Comparison of ENCODE assay signal across 8 cellular contexts in genomic region chr14:20610002-20610765, GRCh38. TPM values are rescaled to one million over a fixed set of nuclear protein-coding genes. Genes with fewer than 3 reads are reported as not detected.
DNase-seq lines count a peak whose midpoint lies in the region; ATAC-seq and TF ChIP-seq lines count a peak whose summit lies in the region.

No MANE protein-coding gene starts in this region.

- intact Hi-C loops in heart right ventricle (cut with DNase I) (loop anchor here in 9 of 10 donors (1.0 to 10.0 kb wide), 9 partner anchors 72 to 283 kb away; partner anchors contain the start of genes APEX1 (in 3 of the 9), PARP2 (in 3 of the 9), RNASE4 (in 2 of the 9) and ANG (in 1 of the 9)), transverse colon (cut with DNase I; ENCODE audit: low total_unique reads) (loop anchor here (10.0 kb wide), 2 partner anchors 145 to 275 kb away; partner anchors contain the start of genes CCNB1IP1, PIP4P1 and PNP)

- in situ Hi-C loops in GM13977 (cut with MboI; ENCODE audit: low pct_unique_long_range_greater_than_20kb, low sequenced_read_pairs, unreplicated experiment): loop anchor here (5.0 kb wide), 2 partner anchors 77 to 283 kb away; partner anchors contain the start of gene ANG
- in situ Hi-C loops in transverse colon (cut with MboI; ENCODE audit: low pct_ligation_motif_present in 1 of 4, low pct_unique_long_range_greater_than_20kb in 1 of 4, low sequenced_read_pairs in 3 of 4): loop anchor here in 3 of 4 donors (5.0 to 25.0 kb wide), 6 partner anchors 75 to 278 kb away; partner anchors contain the start of genes ANG (in 2 of the 3), CCNB1IP1 (in 1 of the 3), RNASE4 (in 1 of the 3) and TEP1 (in 1 of the 3)

- no peaks in the 10 kb centered on the region for H3K9me2 ChIP-seq in SU-DHL-6 (replicated peaks; ENCODE audit: insufficient read depth, low read length)

- WGBS in heart right ventricle, 2 donors: 4 to 6% methylated on average over 27 of the region's 27 CpGs
- WGBS in transverse colon (ENCODE audit: low coverage in 1 of 2), 2 donors: 3 to 4% methylated on average over 23 to 27 of the region's 27 CpGs

- ATAC-seq in heart right ventricle (peak; percentile 63 to 92 (median 69)), GM19467 (IDR thresholded peaks at IDR 0.05; ENCODE audit: unreplicated experiment) (no peak)

- H3K36me3 ChIP-seq in SU-DHL-6 (ENCODE audit: low read length) (no peaks in the 10 kb centered on the region), adipocyte (ENCODE audit: control insufficient read depth, insufficient read depth, low read length, severe bottlenecking) (no peaks in the 10 kb centered on the region), heart right ventricle (no peaks in the 10 kb centered on the region), transverse colon (no peaks in the 10 kb centered on the region)

- H3K27me3 ChIP-seq in SU-DHL-6 (ENCODE audit: low read length): no peaks in the 10 kb centered on the region
- no peaks in the 10 kb centered on the region for H3K27me3 ChIP-seq in adipocyte (replicated peaks; ENCODE audit: control insufficient read depth, insufficient read depth, low read length)
- no peaks in the 10 kb centered on the region for H3K27me3 ChIP-seq in heart right ventricle
- no peaks in the 10 kb centered on the region for H3K27me3 ChIP-seq in transverse colon

- peaks cover 25% of the 10 kb centered on the region; the same call in 1 of the 2 replicates for H3F3A ChIP-seq in SU-DHL-6 (ENCODE audit: insufficient read depth)

- peak overlapping the region; percentile 76 for H3K4me3 ChIP-seq in SU-DHL-6 (ENCODE audit: insufficient read depth, low read length, poor library complexity, severe bottlenecking)
- peak overlapping the region; percentile 94 for H3K4me3 ChIP-seq in adipocyte (ENCODE audit: low read length)
- H3K4me3 ChIP-seq in heart right ventricle: peak overlapping the region; percentile 69 to 96 (median 76)
- H3K4me3 ChIP-seq in transverse colon: peak overlapping the region; percentile 54 to 68 (median 59)

- TF ChIP-seq POLR2A in transverse colon (IDR thresholded peaks at IDR 0.05): no peak

- TF ChIP-seq CTCF in GM13977 (IDR thresholded peaks at IDR 0.05; ENCODE audit: extremely low read depth, insufficient read depth, missing control alignments) (no peak), SU-DHL-6 (IDR thresholded peaks at IDR 0.05; ENCODE audit: insufficient read depth, low read length, poor library complexity, severe bottlenecking) (no peak), heart right ventricle (IDR thresholded peaks at IDR 0.05) (no peak), transverse colon (IDR thresholded peaks at IDR 0.05) (no peak)

- peak overlapping the region; percentile 69 for H3K4me2 ChIP-seq in SU-DHL-6 (ENCODE audit: low read depth, low read length, poor library complexity, severe bottlenecking)

- H3K4me1 ChIP-seq in adipocyte (ENCODE audit: control insufficient read depth, insufficient read depth, low read length) (peaks cover 13% of the 10 kb centered on the region), heart right ventricle (peaks cover 3 to 44% (median 22%) of the 10 kb centered on the region in 9 donors), transverse colon (peaks cover 0 to 27% (median 12%) of the 10 kb centered on the region in 4 donors)

- peak overlapping the region; percentile 92 for H2AFZ ChIP-seq in SU-DHL-6 (ENCODE audit: low read depth, low read length, severe bottlenecking)

- no peaks in the 10 kb centered on the region for H3K79me2 ChIP-seq in SU-DHL-6 (ENCODE audit: insufficient read depth, low read length)

- TF ChIP-seq EP300 in transverse colon (IDR thresholded peaks at IDR 0.05; ENCODE audit: low read depth): no peak

- H3K9me3 ChIP-seq in SU-DHL-6 (ENCODE audit: insufficient read depth, low read length) (no peaks in the 10 kb centered on the region), adipocyte (ENCODE audit: control insufficient read depth, low read length) (no peaks in the 10 kb centered on the region), heart right ventricle (no peaks in the 10 kb centered on the region), transverse colon (no peaks in the 10 kb centered on the region)

- no peaks in the 10 kb centered on the region for H4K20me1 ChIP-seq in SU-DHL-6 (ENCODE audit: low read depth, low read length)

- DNase-seq in GM13977 (ENCODE audit: low spot score) (peak; percentile 66), NCI-H1092 (lab: John Stamatoyannopoulos, UW) (peak; percentile 68), adipocyte (ENCODE audit: low read depth) (peak; percentile 80), heart right ventricle (peak; percentile 78 to 82), pons (ENCODE audit: low spot score) (peak; percentile 78), transverse colon (peak; percentile 85)

- H3K27ac ChIP-seq in SU-DHL-6 (ENCODE audit: low read depth, low read length) (no peak overlapping the region), heart right ventricle (peak overlapping the region in 7 of 10 donors; percentile 33 to 75 (median 59)), transverse colon (peak overlapping the region; percentile 62 to 75 (median 72))

- peak overlapping the region; percentile 56 for H3K9ac ChIP-seq in SU-DHL-6 (ENCODE audit: low read length)
- peak overlapping the region; percentile 80 for H3K9ac ChIP-seq in adipocyte (ENCODE audit: low read length)

RNA-seq across cellular contexts. Expression of gene RNASE12, which starts 19.0 kb away (rescaled TPM):
- total RNA-seq in heart right ventricle (not detected), transverse colon (not detected)
- not detected for polyA plus RNA-seq in heart right ventricle

RNA-seq across cellular contexts. Expression of gene RNASE11, which starts 22.4 kb away (rescaled TPM):
- total RNA-seq in heart right ventricle: not detected
- polyA plus RNA-seq in heart right ventricle: not detected
- not detected for total RNA-seq in transverse colon

RNA-seq across cellular contexts. Expression of gene OR6S1, which starts 31.3 kb away (rescaled TPM):
- total RNA-seq in heart right ventricle (not detected), transverse colon (not detected)
- not detected for polyA plus RNA-seq in heart right ventricle

RNA-seq across cellular contexts. Expression of gene RNASE9, which starts 49.3 kb away (rescaled TPM):
- total RNA-seq in heart right ventricle (not detected), transverse colon (not detected)
- not detected for polyA plus RNA-seq in heart right ventricle
